In the genomic region with DNA sequence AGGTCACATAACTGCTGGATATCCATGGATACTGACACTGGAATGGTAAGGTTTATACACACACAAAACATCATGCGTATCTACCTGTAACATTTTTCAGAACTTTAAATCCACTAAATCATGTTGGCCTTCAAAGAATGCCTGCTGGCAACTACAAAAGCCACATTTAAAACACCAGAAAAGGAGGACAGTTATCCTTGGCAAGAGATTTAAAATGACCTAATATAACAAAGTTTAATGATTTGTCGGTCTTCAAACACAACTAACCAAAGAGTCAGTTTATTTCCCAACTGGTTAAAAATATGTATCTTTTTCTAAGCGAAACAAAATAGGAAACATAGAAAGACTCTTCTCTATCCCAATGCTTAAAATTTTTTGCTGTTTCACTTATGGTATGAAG, we compare ENCODE assay signal across 2 cellular contexts.
TF ChIP-seq lines count a peak whose summit lies in the region.

No MANE protein-coding gene starts in this region.

TF ChIP-seq in liver, 16 proteins besides CTCF, POLR2A, EP300 and RAD21 (continued from another document):
- TF ChIP-seq, protein P1, sequence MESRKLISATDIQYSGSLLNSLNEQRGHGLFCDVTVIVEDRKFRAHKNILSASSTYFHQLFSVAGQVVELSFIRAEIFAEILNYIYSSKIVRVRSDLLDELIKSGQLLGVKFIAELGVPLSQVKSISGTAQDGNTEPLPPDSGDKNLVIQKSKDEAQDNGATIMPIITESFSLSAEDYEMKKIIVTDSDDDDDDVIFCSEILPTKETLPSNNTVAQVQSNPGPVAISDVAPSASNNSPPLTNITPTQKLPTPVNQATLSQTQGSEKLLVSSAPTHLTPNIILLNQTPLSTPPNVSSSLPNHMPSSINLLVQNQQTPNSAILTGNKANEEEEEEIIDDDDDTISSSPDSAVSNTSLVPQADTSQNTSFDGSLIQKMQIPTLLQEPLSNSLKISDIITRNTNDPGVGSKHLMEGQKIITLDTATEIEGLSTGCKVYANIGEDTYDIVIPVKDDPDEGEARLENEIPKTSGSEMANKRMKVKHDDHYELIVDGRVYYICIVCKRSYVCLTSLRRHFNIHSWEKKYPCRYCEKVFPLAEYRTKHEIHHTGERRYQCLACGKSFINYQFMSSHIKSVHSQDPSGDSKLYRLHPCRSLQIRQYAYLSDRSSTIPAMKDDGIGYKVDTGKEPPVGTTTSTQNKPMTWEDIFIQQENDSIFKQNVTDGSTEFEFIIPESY (IDR thresholded peaks at IDR 0.05) = no peak

TF ChIP-seq in HepG2, 621 proteins besides CTCF, POLR2A, EP300 and RAD21:
- TF ChIP-seq, protein P2, sequence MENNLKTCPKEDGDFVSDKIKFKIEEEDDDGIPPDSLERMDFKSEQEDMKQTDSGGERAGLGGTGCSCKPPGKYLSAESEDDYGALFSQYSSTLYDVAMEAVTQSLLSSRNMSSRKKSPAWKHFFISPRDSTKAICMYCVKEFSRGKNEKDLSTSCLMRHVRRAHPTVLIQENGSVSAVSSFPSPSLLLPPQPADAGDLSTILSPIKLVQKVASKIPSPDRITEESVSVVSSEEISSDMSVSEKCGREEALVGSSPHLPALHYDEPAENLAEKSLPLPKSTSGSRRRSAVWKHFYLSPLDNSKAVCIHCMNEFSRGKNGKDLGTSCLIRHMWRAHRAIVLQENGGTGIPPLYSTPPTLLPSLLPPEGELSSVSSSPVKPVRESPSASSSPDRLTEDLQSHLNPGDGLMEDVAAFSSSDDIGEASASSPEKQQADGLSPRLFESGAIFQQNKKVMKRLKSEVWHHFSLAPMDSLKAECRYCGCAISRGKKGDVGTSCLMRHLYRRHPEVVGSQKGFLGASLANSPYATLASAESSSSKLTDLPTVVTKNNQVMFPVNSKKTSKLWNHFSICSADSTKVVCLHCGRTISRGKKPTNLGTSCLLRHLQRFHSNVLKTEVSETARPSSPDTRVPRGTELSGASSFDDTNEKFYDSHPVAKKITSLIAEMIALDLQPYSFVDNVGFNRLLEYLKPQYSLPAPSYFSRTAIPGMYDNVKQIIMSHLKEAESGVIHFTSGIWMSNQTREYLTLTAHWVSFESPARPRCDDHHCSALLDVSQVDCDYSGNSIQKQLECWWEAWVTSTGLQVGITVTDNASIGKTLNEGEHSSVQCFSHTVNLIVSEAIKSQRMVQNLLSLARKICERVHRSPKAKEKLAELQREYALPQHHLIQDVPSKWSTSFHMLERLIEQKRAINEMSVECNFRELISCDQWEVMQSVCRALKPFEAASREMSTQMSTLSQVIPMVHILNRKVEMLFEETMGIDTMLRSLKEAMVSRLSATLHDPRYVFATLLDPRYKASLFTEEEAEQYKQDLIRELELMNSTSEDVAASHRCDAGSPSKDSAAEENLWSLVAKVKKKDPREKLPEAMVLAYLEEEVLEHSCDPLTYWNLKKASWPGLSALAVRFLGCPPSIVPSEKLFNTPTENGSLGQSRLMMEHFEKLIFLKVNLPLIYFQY (CRISPR knock-in tag; IDR thresholded peaks at IDR 0.05; ENCODE audit: borderline replicate concordance) = no peak
- TF ChIP-seq ZNF329 (CRISPR knock-in tag; IDR thresholded peaks at IDR 0.05; ENCODE audit: low read depth) = no peak
- TF ChIP-seq, protein P3, sequence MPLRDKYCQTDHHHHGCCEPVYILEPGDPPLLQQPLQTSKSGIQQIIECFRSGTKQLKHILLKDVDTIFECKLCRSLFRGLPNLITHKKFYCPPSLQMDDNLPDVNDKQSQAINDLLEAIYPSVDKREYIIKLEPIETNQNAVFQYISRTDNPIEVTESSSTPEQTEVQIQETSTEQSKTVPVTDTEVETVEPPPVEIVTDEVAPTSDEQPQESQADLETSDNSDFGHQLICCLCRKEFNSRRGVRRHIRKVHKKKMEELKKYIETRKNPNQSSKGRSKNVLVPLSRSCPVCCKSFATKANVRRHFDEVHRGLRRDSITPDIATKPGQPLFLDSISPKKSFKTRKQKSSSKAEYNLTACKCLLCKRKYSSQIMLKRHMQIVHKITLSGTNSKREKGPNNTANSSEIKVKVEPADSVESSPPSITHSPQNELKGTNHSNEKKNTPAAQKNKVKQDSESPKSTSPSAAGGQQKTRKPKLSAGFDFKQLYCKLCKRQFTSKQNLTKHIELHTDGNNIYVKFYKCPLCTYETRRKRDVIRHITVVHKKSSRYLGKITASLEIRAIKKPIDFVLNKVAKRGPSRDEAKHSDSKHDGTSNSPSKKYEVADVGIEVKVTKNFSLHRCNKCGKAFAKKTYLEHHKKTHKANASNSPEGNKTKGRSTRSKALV (CRISPR knock-in tag; IDR thresholded peaks at IDR 0.05) = no peak
- TF ChIP-seq HIVEP1 (CRISPR knock-in tag; IDR thresholded peaks at IDR 0.05) = no peak
- TF ChIP-seq ESRRA (CRISPR knock-in tag; IDR thresholded peaks at IDR 0.05; ENCODE audit: low read depth) = no peak
- no peak for TF ChIP-seq ZNF20 (CRISPR knock-in tag; IDR thresholded peaks at IDR 0.05)
